Comparison of ENCODE assay signal across 18 cellular contexts in genomic region chr5:116613445-116613844, GRCh38. TPM values are rescaled to one million over a fixed set of nuclear protein-coding genes. Genes with fewer than 3 reads are reported as not detected.
DNase-seq lines count a peak whose midpoint lies in the region; ATAC-seq and TF ChIP-seq lines count a peak whose summit lies in the region.
"Had no signal": no experiment of that assay in that cellular context is flagged by ENCODE, and none has a peak within 500 bp of the region (broad histone marks: within the 10 kb centered on the region; RNA-seq: fewer than 3 reads in every experiment).

No MANE protein-coding gene starts in this region.

- TF ChIP-seq CTCF in GM13976 (IDR thresholded peaks at IDR 0.05; ENCODE audit: borderline replicate concordance, control extremely low read depth, extremely low read depth, insufficient read depth, missing control alignments) (no peak), OCI-LY3 (IDR thresholded peaks at IDR 0.05; ENCODE audit: low read depth, low read length) (no peak), upper lobe of right lung (IDR thresholded peaks at IDR 0.05) (no peak)

- no peaks in the 10 kb centered on the region for H3K36me3 Mint-ChIP-seq in stimulated activated memory B cell treated with anti-CD40 and anti-IgM and Interleukin-4, amounts not matched to agents 10 μg/mL and 1 μg/mL and 100 μg/mL, for 72 hours
- H3K36me3 Mint-ChIP-seq: CD8-positive, alpha-beta T cell had no signal

- H3K9me3 ChIP-seq in OCI-LY3 (ENCODE audit: insufficient read depth, low read length) (no peaks in the 10 kb centered on the region), upper lobe of right lung (no peaks in the 10 kb centered on the region)
- H3K9me3 ChIP-seq: A549, testis had no signal

- H3K4me1 Mint-ChIP-seq in stimulated activated memory B cell treated with anti-CD40 and anti-IgM and Interleukin-4, amounts not matched to agents 10 μg/mL and 1 μg/mL and 100 μg/mL, for 72 hours: peaks cover 13% of the 10 kb centered on the region

- no peaks in the 10 kb centered on the region for H3K27me3 Mint-ChIP-seq in stimulated activated memory B cell treated with anti-CD40 and anti-IgM and Interleukin-4, amounts not matched to agents 10 μg/mL and 1 μg/mL and 100 μg/mL, for 72 hours

- no peaks in the 10 kb centered on the region for H3K9me3 Mint-ChIP-seq in stimulated activated memory B cell treated with anti-CD40 and anti-IgM and Interleukin-4, amounts not matched to agents 10 μg/mL and 1 μg/mL and 100 μg/mL, for 72 hours
- H3K9me3 Mint-ChIP-seq: CD8-positive, alpha-beta T cell; effector memory CD8-positive, alpha-beta T cell had no signal

- in situ Hi-C loops in GM13976 (cut with MboI; ENCODE audit: low sequenced_read_pairs, unreplicated experiment): no loop called here

- H3K27ac ChIP-seq in OCI-LY3 (ENCODE audit: low read length) (peak overlapping the region; percentile 54; the same call in 1 of the 2 replicates), upper lobe of right lung (no peak overlapping the region)
- H3K27ac ChIP-seq: A549, cardiac muscle cell, KMS-11, testis had no signal

- no peak overlapping the region for H3K27ac Mint-ChIP-seq in stimulated activated memory B cell treated with anti-CD40 and anti-IgM and Interleukin-4, amounts not matched to agents 10 μg/mL and 1 μg/mL and 100 μg/mL, for 72 hours
- H3K27ac Mint-ChIP-seq: CD8-positive, alpha-beta T cell; effector memory CD8-positive, alpha-beta T cell had no signal

- intact Hi-C loops in upper lobe of right lung (cut with DNase I): no loop called here

- H3K27me3 ChIP-seq in OCI-LY3 (ENCODE audit: low read depth, low read length) (no peaks in the 10 kb centered on the region), upper lobe of right lung (no peaks in the 10 kb centered on the region)
- H3K27me3 ChIP-seq: cardiac muscle cell, testis had no signal

- H3K36me3 ChIP-seq in OCI-LY3 (replicated peaks; ENCODE audit: low read depth, low read length): no peaks in the 10 kb centered on the region
- no peaks in the 10 kb centered on the region for H3K36me3 ChIP-seq in upper lobe of right lung
- H3K36me3 ChIP-seq: cardiac muscle cell had no signal

- DNase-seq in GM13976 (ENCODE audit: low spot score) (peak; percentile 16), upper lobe of right lung (no peak), DMS79 (lab: John Stamatoyannopoulos, UW) (no peak), glomerular visceral epithelial cell (ENCODE audit: extremely low spot score) (no peak)
- DNase-seq: activated T-cell treated with anti-CD3 and anti-CD28 coated beads, Interleukin-2, amount 50 U/mL, for 48 hours; CD8-positive, alpha-beta T cell; effector memory CD8-positive, alpha-beta T cell; foreskin fibroblast; NCI-H1417; testis had no signal

- no peaks in the 10 kb centered on the region for H3K79me2 ChIP-seq in OCI-LY3 (ENCODE audit: low read length)

- ATAC-seq in GM19455 (IDR thresholded peaks at IDR 0.05; ENCODE audit: unreplicated experiment) (peak; percentile 30), HG02852 (IDR thresholded peaks at IDR 0.05; ENCODE audit: unreplicated experiment) (peak; percentile 25), upper lobe of right lung (no peak)
- ATAC-seq in stimulated activated memory B cell treated with anti-CD40 and anti-IgM and Interleukin-4, amounts not matched to agents 10 μg/mL and 1 μg/mL and 100 μg/mL, for 72 hours: no peak
- ATAC-seq: A549; CD8-positive, alpha-beta T cell; effector memory CD8-positive, alpha-beta T cell had no signal

- H3K4me3 ChIP-seq in OCI-LY3 (ENCODE audit: low read length) (peak overlapping the region; percentile 68), upper lobe of right lung (no peak overlapping the region)
- H3K4me3 ChIP-seq: A549, cardiac muscle cell, lung, testis had no signal

- peak overlapping the region; percentile 40; the same call in 1 of the 2 replicates for H3K9ac ChIP-seq in OCI-LY3 (ENCODE audit: low read length)
- H3K9ac ChIP-seq: KMS-11 had no signal

- peak overlapping the region; percentile 43; the same call in 1 of the 2 replicates for H2AFZ ChIP-seq in OCI-LY3 (ENCODE audit: low read depth, low read length)

- no peaks in the 10 kb centered on the region for H4K20me1 ChIP-seq in OCI-LY3 (ENCODE audit: insufficient read depth, low read length)

- H3K4me2 ChIP-seq in OCI-LY3 (ENCODE audit: low read length): peak overlapping the region; percentile 96
- H3K4me2 ChIP-seq: A549, KMS-11 had no signal

- H3K4me1 ChIP-seq in OCI-LY3 (ENCODE audit: low read length) (peaks cover 22% of the 10 kb centered on the region), upper lobe of right lung (no peaks in the 10 kb centered on the region)
- H3K4me1 ChIP-seq: A549, testis had no signal

- H3K4me3 Mint-ChIP-seq in stimulated activated memory B cell treated with anti-CD40 and anti-IgM and Interleukin-4, amounts not matched to agents 10 μg/mL and 1 μg/mL and 100 μg/mL, for 72 hours: no peak overlapping the region
- H3K4me3 Mint-ChIP-seq: CD8-positive, alpha-beta T cell; effector memory CD8-positive, alpha-beta T cell had no signal

RNA-seq across cellular contexts. Expression of gene SEMA6A, which starts 38.8 kb away (rescaled TPM):
- 33.3 TPM for total RNA-seq in upper lobe of right lung
- total RNA-seq: CD8-positive, alpha-beta T cell had no signal

Comparison
In these comparisons a context has a peak if more than half of its experiments do, and no peak if none do; other contexts are left out.
1. ATAC-seq: peak in GM19455 (single experiment) and HG02852 (single experiment); none in upper lobe of right lung (single experiment) and stimulated activated memory B cell treated with anti-CD40 and anti-IgM and Interleukin-4, amounts not matched to agents 10 μg/mL and 1 μg/mL and 100 μg/mL, for 72 hours (single experiment).